Comparison of ENCODE assay signal across 1 cellular context in the genomic region with DNA sequence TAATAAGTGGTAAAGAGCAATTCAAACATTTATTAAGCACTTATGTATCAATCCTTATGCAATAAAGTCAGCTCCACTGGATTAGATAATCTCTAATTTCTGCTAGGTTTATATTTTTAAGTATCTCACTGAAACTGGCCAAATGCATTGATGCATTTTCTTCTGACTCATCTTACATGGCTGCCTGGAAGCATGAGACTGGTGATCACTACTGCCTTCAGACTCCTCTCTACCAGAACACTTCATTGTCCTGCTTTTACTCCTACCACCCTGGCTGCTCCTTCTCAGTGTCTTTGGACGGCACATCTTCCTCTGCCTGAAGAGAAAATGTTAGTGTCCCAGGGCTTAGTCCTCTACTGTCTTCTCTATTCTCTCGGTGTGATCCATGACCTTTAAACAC.
TF ChIP-seq lines count a peak whose summit lies in the region.

No MANE protein-coding gene starts in this region.

TF ChIP-seq in GM12878, 131 proteins besides CTCF, POLR2A, EP300 and RAD21:
- TF ChIP-seq, protein P1, sequence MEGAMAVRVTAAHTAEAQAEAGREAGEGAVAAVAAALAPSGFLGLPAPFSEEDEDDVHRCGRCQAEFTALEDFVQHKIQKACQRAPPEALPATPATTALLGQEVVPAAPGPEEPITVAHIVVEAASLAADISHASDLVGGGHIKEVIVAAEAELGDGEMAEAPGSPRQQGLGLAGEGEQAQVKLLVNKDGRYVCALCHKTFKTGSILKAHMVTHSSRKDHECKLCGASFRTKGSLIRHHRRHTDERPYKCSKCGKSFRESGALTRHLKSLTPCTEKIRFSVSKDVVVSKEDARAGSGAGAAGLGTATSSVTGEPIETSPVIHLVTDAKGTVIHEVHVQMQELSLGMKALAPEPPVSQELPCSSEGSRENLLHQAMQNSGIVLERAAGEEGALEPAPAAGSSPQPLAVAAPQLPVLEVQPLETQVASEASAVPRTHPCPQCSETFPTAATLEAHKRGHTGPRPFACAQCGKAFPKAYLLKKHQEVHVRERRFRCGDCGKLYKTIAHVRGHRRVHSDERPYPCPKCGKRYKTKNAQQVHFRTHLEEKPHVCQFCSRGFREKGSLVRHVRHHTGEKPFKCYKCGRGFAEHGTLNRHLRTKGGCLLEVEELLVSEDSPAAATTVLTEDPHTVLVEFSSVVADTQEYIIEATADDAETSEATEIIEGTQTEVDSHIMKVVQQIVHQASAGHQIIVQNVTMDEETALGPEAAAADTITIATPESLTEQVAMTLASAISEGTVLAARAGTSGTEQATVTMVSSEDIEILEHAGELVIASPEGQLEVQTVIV (IDR thresholded peaks at IDR 0.05; ENCODE audit: borderline replicate concordance, partially characterized antibody): no peak
- no peak for TF ChIP-seq ZNF622 (IDR thresholded peaks at IDR 0.05)
- TF ChIP-seq, protein P2, sequence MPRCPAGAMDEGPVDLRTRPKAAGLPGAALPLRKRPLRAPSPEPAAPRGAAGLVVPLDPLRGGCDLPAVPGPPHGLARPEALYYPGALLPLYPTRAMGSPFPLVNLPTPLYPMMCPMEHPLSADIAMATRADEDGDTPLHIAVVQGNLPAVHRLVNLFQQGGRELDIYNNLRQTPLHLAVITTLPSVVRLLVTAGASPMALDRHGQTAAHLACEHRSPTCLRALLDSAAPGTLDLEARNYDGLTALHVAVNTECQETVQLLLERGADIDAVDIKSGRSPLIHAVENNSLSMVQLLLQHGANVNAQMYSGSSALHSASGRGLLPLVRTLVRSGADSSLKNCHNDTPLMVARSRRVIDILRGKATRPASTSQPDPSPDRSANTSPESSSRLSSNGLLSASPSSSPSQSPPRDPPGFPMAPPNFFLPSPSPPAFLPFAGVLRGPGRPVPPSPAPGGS (IDR thresholded peaks at IDR 0.05; ENCODE audit: borderline replicate concordance, insufficient read depth, low read depth, low read length, poor library complexity, severe bottlenecking): no peak
- TF ChIP-seq HDAC2 (IDR thresholded peaks at IDR 0.05): no peak
- TF ChIP-seq IRF4 (IDR thresholded peaks at IDR 0.05; ENCODE audit: low read depth, low read length): no peak
- TF ChIP-seq, protein P3, sequence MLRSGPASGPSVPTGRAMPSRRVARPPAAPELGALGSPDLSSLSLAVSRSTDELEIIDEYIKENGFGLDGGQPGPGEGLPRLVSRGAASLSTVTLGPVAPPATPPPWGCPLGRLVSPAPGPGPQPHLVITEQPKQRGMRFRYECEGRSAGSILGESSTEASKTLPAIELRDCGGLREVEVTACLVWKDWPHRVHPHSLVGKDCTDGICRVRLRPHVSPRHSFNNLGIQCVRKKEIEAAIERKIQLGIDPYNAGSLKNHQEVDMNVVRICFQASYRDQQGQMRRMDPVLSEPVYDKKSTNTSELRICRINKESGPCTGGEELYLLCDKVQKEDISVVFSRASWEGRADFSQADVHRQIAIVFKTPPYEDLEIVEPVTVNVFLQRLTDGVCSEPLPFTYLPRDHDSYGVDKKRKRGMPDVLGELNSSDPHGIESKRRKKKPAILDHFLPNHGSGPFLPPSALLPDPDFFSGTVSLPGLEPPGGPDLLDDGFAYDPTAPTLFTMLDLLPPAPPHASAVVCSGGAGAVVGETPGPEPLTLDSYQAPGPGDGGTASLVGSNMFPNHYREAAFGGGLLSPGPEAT (IDR thresholded peaks at IDR 0.05; ENCODE audit: low read depth): no peak
- no peak for TF ChIP-seq RAD51 (IDR thresholded peaks at IDR 0.05)
- TF ChIP-seq EGR1 (IDR thresholded peaks at IDR 0.05; ENCODE audit: borderline replicate concordance in 1 of 2, low read depth in 2 of 2, low read length in 2 of 2): no peak
- TF ChIP-seq, protein P4, sequence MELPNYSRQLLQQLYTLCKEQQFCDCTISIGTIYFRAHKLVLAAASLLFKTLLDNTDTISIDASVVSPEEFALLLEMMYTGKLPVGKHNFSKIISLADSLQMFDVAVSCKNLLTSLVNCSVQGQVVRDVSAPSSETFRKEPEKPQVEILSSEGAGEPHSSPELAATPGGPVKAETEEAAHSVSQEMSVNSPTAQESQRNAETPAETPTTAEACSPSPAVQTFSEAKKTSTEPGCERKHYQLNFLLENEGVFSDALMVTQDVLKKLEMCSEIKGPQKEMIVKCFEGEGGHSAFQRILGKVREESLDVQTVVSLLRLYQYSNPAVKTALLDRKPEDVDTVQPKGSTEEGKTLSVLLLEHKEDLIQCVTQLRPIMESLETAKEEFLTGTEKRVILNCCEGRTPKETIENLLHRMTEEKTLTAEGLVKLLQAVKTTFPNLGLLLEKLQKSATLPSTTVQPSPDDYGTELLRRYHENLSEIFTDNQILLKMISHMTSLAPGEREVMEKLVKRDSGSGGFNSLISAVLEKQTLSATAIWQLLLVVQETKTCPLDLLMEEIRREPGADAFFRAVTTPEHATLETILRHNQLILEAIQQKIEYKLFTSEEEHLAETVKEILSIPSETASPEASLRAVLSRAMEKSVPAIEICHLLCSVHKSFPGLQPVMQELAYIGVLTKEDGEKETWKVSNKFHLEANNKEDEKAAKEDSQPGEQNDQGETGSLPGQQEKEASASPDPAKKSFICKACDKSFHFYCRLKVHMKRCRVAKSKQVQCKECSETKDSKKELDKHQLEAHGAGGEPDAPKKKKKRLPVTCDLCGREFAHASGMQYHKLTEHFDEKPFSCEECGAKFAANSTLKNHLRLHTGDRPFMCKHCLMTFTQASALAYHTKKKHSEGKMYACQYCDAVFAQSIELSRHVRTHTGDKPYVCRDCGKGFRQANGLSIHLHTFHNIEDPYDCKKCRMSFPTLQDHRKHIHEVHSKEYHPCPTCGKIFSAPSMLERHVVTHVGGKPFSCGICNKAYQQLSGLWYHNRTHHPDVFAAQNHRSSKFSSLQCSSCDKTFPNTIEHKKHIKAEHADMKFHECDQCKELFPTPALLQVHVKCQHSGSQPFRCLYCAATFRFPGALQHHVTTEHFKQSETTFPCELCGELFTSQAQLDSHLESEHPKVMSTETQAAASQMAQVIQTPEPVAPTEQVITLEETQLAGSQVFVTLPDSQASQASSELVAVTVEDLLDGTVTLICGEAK (IDR thresholded peaks at IDR 0.05; ENCODE audit: borderline replicate concordance): no peak
- no peak for TF ChIP-seq CHD2 (IDR thresholded peaks at IDR 0.05; ENCODE audit: borderline replicate concordance, low read depth, low read length)
- no peak for TF ChIP-seq MTA2 (IDR thresholded peaks at IDR 0.05; ENCODE audit: low read depth)
- TF ChIP-seq MEF2B (IDR thresholded peaks at IDR 0.05; ENCODE audit: partially characterized antibody, poor library complexity, severe bottlenecking): no peak
- TF ChIP-seq POU2F2 (IDR thresholded peaks at IDR 0.05; ENCODE audit: borderline replicate concordance, low read depth, low read length): no peak
- TF ChIP-seq TCF3 (IDR thresholded peaks at IDR 0.05; ENCODE audit: borderline replicate concordance, insufficient read depth, low read depth, low read length): no peak
- TF ChIP-seq NBN (IDR thresholded peaks at IDR 0.05): no peak
- TF ChIP-seq SKIL (IDR thresholded peaks at IDR 0.05; ENCODE audit: low read depth, poor library complexity, severe bottlenecking): no peak
- no peak for TF ChIP-seq GATAD2B (conservative IDR thresholded peaks at IDR 0.05; ENCODE audit: low read depth)
- TF ChIP-seq EED (IDR thresholded peaks at IDR 0.05; ENCODE audit: low read depth): no peak
- TF ChIP-seq E2F4 (IDR thresholded peaks at IDR 0.05; ENCODE audit: low read depth, low read length): no peak
